10 cellular contexts compared by ENCODE assay signal in the genomic region with DNA sequence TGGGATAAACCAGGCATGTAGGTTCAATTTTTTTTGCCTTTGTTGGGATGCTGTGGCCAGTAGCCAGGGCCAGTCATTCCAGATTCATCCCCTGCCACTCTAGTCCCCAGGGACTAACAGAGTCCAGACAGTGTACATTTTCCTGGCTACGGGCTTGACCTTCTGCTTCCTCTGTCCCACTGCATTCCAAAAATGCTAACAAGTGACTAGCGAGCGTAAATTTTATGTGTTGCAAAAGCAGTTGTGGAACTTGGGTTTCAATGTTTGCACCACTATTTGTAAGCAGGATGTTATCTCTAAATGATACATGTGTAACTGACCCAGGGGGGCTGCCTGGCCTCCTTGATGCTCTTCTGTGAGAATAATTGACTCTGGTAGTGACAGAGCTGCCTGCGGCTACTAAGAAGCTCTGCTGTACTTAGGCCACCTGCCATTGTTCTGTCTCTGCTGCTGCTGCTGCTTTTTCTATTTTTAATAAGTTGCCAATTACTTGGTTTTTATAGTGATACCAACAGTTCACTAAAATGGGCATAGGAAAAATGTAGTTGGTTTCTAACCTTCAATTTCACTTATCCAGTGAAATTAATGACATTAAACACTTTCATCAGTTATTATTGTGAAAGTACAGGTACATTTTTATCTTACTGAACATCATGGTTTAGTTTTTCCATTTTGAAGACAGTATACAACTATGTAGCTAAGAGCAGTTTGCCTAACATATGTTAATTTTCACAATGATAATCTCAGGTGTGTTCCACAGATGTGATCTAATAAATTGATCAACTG. TPM values are rescaled to one million over a fixed set of nuclear protein-coding genes. Genes with fewer than 3 reads are reported as not detected.
DNase-seq lines count a peak whose midpoint lies in the region; ATAC-seq and TF ChIP-seq lines count a peak whose summit lies in the region.
"Had no signal": no experiment of that assay in that cellular context is flagged by ENCODE, and none has a peak within 500 bp of the region (broad histone marks: within the 10 kb centered on the region; RNA-seq: fewer than 3 reads in every experiment).

No MANE protein-coding gene starts in this region.

- H3K4me3 ChIP-seq in BJ (ENCODE audit: low read depth, low read length) = no peak overlapping the region
- H3K4me3 ChIP-seq in MG63 = no peak overlapping the region
- H3K4me3 ChIP-seq: testis had no signal

- POLR2A ChIA-PET in BJ (lab: Charles Lee) = no interaction called here

- H3K9me3 Mint-ChIP-seq in naive B cell = no peaks in the 10 kb centered on the region

- no peaks in the 10 kb centered on the region for H3K9me3 ChIP-seq in MG63
- H3K9me3 ChIP-seq: testis had no signal

- intact Hi-C loops in posterior cingulate gyrus (cut with DNase I) = no loop called here

- DNase-seq in BJ (ENCODE audit: low read depth) (peak; percentile 64), MG63 (peak; percentile 9), dermis microvascular lymphatic vessel endothelial cell (ENCODE audit: low read depth in 2 of 2) (peak; percentile 53 to 73), naive B cell (no peak), LoVo (ENCODE audit: low spot score) (no peak), posterior cingulate gyrus (no peak)
- DNase-seq: testis had no signal

- no peaks in the 10 kb centered on the region for H3K36me3 ChIP-seq in BJ (ENCODE audit: control insufficient read depth, insufficient read depth, low read length)
- H3K36me3 ChIP-seq in MG63 = no peaks in the 10 kb centered on the region; the same call in 1 of the 2 replicates

- ATAC-seq in naive B cell (ENCODE audit: low read depth in 2 of 2) (no peak), GM18520 (IDR thresholded peaks at IDR 0.05; ENCODE audit: unreplicated experiment) (no peak), HG03521 (IDR thresholded peaks at IDR 0.05; ENCODE audit: unreplicated experiment) (no peak)
- ATAC-seq: Panc1 had no signal

- no peaks in the 10 kb centered on the region for H3K27me3 Mint-ChIP-seq in naive B cell

- H3K36me3 Mint-ChIP-seq in naive B cell = peaks cover 0 to 1% of the 10 kb centered on the region in 2 donors

- H3K4me1 Mint-ChIP-seq in naive B cell = peaks cover 37 to 63% (median 55%) of the 10 kb centered on the region in 3 donors

- TF ChIP-seq CTCF in BJ (IDR thresholded peaks at IDR 0.05; ENCODE audit: insufficient read depth, low read depth, low read length) = no peak

- H3K27me3 ChIP-seq in BJ (ENCODE audit: control insufficient read depth, insufficient read depth, low read length) = no peaks in the 10 kb centered on the region
- no peaks in the 10 kb centered on the region for H3K27me3 ChIP-seq in MG63
- H3K27me3 ChIP-seq: testis had no signal

- peak overlapping the region in 4 of 8 donors; percentile 35 to 61 (median 46) for H3K4me3 Mint-ChIP-seq in naive B cell

- CTCF ChIA-PET in BJ (lab: Yijun Ruan, JAX) = no interaction called here

- peak overlapping the region in 4 of 6 donors; percentile 84 to 96 (median 90) for H3K27ac Mint-ChIP-seq in naive B cell

RNA-seq across cellular contexts. Expression of a gene that starts 26.8 kb away (rescaled TPM):
- polyA plus RNA-seq in BJ (2011; rRNA removed) (6.6 and 8.0 TPM in 2 replicates), naive B cell (ENCODE audit: low read depth in 6 of 6) (100 to 1,000 TPM in 4 of 6 donors, 10 to 100 TPM in 2; 37.3 to 171 (median 109) TPM)
- polyA minus RNA-seq in BJ (2011; rRNA and poly(A)+ RNA removed) = 33.1 and 34.6 TPM in 2 replicates
- total RNA-seq in MG63 (2014; rRNA removed; shearing (Covaris generic); ENCODE audit: low replicate concordance) = 4.2 and 5.1 TPM in 2 replicates
- total RNA-seq in dermis microvascular lymphatic vessel endothelial cell = 12.6 and 16.7 TPM in 2 replicates

Comparison
In these comparisons a context has a peak if more than half of its experiments do, and no peak if none do; other contexts are left out.
1. DNase-seq: peak in BJ (single experiment), MG63 (single experiment) and dermis microvascular lymphatic vessel endothelial cell (2 of 2); none in naive B cell (single experiment), LoVo (single experiment) and posterior cingulate gyrus (0 of 10).